In genomic region chr13:33259296-33259695, GRCh38 we compare ENCODE assay signal across 1 cellular context.
TF ChIP-seq lines count a peak whose summit lies in the region.

No MANE protein-coding gene starts in this region.

TF ChIP-seq in liver, 16 proteins besides CTCF, POLR2A, EP300 and RAD21 (continued from another document):
- TF ChIP-seq, protein P1, sequence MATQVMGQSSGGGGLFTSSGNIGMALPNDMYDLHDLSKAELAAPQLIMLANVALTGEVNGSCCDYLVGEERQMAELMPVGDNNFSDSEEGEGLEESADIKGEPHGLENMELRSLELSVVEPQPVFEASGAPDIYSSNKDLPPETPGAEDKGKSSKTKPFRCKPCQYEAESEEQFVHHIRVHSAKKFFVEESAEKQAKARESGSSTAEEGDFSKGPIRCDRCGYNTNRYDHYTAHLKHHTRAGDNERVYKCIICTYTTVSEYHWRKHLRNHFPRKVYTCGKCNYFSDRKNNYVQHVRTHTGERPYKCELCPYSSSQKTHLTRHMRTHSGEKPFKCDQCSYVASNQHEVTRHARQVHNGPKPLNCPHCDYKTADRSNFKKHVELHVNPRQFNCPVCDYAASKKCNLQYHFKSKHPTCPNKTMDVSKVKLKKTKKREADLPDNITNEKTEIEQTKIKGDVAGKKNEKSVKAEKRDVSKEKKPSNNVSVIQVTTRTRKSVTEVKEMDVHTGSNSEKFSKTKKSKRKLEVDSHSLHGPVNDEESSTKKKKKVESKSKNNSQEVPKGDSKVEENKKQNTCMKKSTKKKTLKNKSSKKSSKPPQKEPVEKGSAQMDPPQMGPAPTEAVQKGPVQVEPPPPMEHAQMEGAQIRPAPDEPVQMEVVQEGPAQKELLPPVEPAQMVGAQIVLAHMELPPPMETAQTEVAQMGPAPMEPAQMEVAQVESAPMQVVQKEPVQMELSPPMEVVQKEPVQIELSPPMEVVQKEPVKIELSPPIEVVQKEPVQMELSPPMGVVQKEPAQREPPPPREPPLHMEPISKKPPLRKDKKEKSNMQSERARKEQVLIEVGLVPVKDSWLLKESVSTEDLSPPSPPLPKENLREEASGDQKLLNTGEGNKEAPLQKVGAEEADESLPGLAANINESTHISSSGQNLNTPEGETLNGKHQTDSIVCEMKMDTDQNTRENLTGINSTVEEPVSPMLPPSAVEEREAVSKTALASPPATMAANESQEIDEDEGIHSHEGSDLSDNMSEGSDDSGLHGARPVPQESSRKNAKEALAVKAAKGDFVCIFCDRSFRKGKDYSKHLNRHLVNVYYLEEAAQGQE (IDR thresholded peaks at IDR 0.05): no peak
- TF ChIP-seq RXRA (IDR thresholded peaks at IDR 0.05) (no peak), JUND (IDR thresholded peaks at IDR 0.05) (no peak), FOXA2 (IDR thresholded peaks at IDR 0.05) (no peak), YY1 (IDR thresholded peaks at IDR 0.05) (no peak), HNF4A (conservative IDR thresholded peaks at IDR 0.05) (no peak), ZBTB33 (IDR thresholded peaks at IDR 0.05) (no peak), GABPA (IDR thresholded peaks at IDR 0.05 in 1 of 2, conservative IDR thresholded peaks at IDR 0.05 in 1 of 2) (no peak), EGR1 (IDR thresholded peaks at IDR 0.05; ENCODE audit: low read depth in 2 of 2) (no peak), HNF4G (IDR thresholded peaks at IDR 0.05) (no peak)
